ENCODE assay signal across 9 cellular contexts in the genomic region with DNA sequence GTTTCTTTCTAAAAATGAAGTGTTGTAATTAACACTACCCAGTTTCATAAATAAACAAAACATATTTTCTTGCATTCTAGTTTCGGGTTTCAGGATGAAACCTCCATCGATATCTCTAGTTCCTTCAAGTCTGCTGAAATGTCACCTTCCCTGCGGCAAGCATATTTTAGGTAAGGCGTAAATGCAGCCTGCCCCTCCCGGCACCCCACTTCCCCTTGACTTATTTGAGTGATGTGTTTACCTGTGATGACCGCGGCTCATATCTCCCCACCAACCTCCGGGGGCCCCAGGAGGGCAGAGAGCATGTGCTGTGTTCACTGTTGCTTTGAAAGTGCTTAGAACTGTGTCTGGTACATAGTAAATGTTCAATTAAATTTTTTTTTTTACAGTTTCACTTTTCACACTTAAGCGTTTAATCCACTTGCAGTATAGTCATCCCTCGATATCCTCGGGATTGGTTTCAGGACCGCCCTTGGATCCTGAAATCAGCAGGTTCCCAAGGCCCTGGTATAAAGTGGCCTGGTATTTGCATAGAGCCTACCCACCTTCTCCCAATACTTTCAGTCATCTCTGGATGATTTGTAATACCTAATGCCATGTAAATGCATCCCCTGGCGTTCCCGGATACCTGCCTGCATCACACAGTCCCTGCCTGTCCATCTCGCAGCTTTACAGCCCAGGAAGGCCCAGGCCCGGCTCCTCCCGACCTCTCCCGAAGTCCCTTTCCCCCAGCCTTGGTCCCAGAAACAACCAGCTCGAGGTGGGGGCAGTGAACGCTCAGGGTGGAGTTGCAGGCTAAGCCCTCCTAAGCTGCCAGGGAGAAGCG. TPM values are rescaled to one million over a fixed set of nuclear protein-coding genes. Genes with fewer than 3 reads are reported as not detected.
DNase-seq lines count a peak whose midpoint lies in the region; ATAC-seq and TF ChIP-seq lines count a peak whose summit lies in the region.
"Had no signal": no experiment of that assay in that cellular context is flagged by ENCODE, and none has a peak within 500 bp of the region (broad histone marks: within the 10 kb centered on the region; RNA-seq: fewer than 3 reads in every experiment).

No MANE protein-coding gene starts in this region.

- H4K20me1 ChIP-seq in MM.1S (ENCODE audit: insufficient read depth, low read length): no peaks in the 10 kb centered on the region

- peak; percentile 48 for ATAC-seq in HG02588 (IDR thresholded peaks at IDR 0.05; ENCODE audit: unreplicated experiment)
- ATAC-seq in effector memory CD8-positive, alpha-beta T cell (replicated peaks): no peak

- H3K9me2 ChIP-seq in MM.1S (replicated peaks; ENCODE audit: insufficient read depth, low read length): no peaks in the 10 kb centered on the region

- H3K9me3 Mint-ChIP-seq in activated naive CD4-positive, alpha-beta T cell treated with anti-CD3 and anti-CD28 coated beads, Interleukin-2, amount 10 ng/mL, durations not matched to agents 7 days and 5 days: no peaks in the 10 kb centered on the region
- H3K9me3 Mint-ChIP-seq in effector memory CD8-positive, alpha-beta T cell: no peaks in the 10 kb centered on the region

- no peaks in the 10 kb centered on the region for H3K79me2 ChIP-seq in MM.1S (ENCODE audit: low read length)

- H3K4me3 ChIP-seq in MM.1S (ENCODE audit: low read length) (no peak overlapping the region), thymus (ENCODE audit: low read length) (no peak overlapping the region), SJCRH30 (no peak overlapping the region)

- peaks cover 16% of the 10 kb centered on the region for H3K27me3 ChIP-seq in MM.1S (replicated peaks; ENCODE audit: insufficient read depth, low read length)
- H3K27me3 ChIP-seq in thymus (ENCODE audit: control insufficient read depth, insufficient read depth): no peaks in the 10 kb centered on the region
- H3K27me3 ChIP-seq in SJCRH30: peaks cover 5% of the 10 kb centered on the region; the same call in 1 of the 2 replicates

- H3K36me3 ChIP-seq in MM.1S (replicated peaks; ENCODE audit: insufficient read depth, low read length) (no peaks in the 10 kb centered on the region), thymus (ENCODE audit: control insufficient read depth, insufficient read depth) (no peaks in the 10 kb centered on the region), SJCRH30 (no peaks in the 10 kb centered on the region)

- no peak for TF ChIP-seq CTCF in MM.1S (IDR thresholded peaks at IDR 0.05; ENCODE audit: low read length)

- no peak overlapping the region for H3K9ac ChIP-seq in MM.1S (ENCODE audit: low read length)

- H3K4me1 ChIP-seq in MM.1S (ENCODE audit: low read length): 0 out of 2 replicates have a peak, but pooled peaks cover 6% of the 10 kb centered on the region
- H3K4me1 ChIP-seq in thymus (ENCODE audit: control insufficient read depth, insufficient read depth, low read length): peaks cover 11% of the 10 kb centered on the region
- H3K4me1 ChIP-seq in SJCRH30: peaks cover 18% of the 10 kb centered on the region

- peak overlapping the region; percentile 15; the same call in 1 of the 2 replicates for H3K4me2 ChIP-seq in MM.1S (ENCODE audit: low read depth, low read length)

- H2AFZ ChIP-seq in MM.1S (ENCODE audit: low read length): no peak overlapping the region

- 75% methylated on average over 21 of the region's 21 CpGs for WGBS in thymus

- CTCF ChIA-PET in activated naive CD4-positive, alpha-beta T cell treated with anti-CD3 and anti-CD28 coated beads, Interleukin-2, amount 10 ng/mL, durations not matched to agents 7 days and 5 days (lab: Charles Lee): interaction anchor here (1.1 to 1.7 kb wide), 3 partner anchors 10 to 13 kb away, joined by 3 to 5 read pairs (median 3); no protein-coding TSS in a partner anchor

- H3K4me3 Mint-ChIP-seq in activated naive CD4-positive, alpha-beta T cell treated with anti-CD3 and anti-CD28 coated beads, Interleukin-2, amount 10 ng/mL, durations not matched to agents 7 days and 5 days: no peak overlapping the region
- peak overlapping the region in 1 of 2 donors; percentile 38 for H3K4me3 Mint-ChIP-seq in effector memory CD8-positive, alpha-beta T cell

- H3K27me3 Mint-ChIP-seq in activated naive CD4-positive, alpha-beta T cell treated with anti-CD3 and anti-CD28 coated beads, Interleukin-2, amount 10 ng/mL, durations not matched to agents 7 days and 5 days: peaks cover 24% of the 10 kb centered on the region
- peaks cover 0 to 15% of the 10 kb centered on the region in 2 donors for H3K27me3 Mint-ChIP-seq in effector memory CD8-positive, alpha-beta T cell

- H3F3A ChIP-seq in MM.1S (ENCODE audit: insufficient read depth, low read length): 0 out of 2 replicates have a peak, but pooled peaks cover 6% of the 10 kb centered on the region

- no peaks in the 10 kb centered on the region for H3K9me3 ChIP-seq in MM.1S (replicated peaks; ENCODE audit: insufficient read depth, low read length)
- H3K9me3 ChIP-seq in thymus (ENCODE audit: control insufficient read depth): no peaks in the 10 kb centered on the region
- no peaks in the 10 kb centered on the region for H3K9me3 ChIP-seq in SJCRH30 (replicated peaks)

- peaks cover 2% of the 10 kb centered on the region for H3K36me3 Mint-ChIP-seq in activated naive CD4-positive, alpha-beta T cell treated with anti-CD3 and anti-CD28 coated beads, Interleukin-2, amount 10 ng/mL, durations not matched to agents 7 days and 5 days
- peaks cover 19% of the 10 kb centered on the region for H3K36me3 Mint-ChIP-seq in effector memory CD8-positive, alpha-beta T cell (ENCODE audit: insufficient read depth)

- H3K27ac ChIP-seq in MM.1S (ENCODE audit: low read length): peak overlapping the region; percentile 46; the same call in 1 of the 2 replicates
- peak overlapping the region; percentile 12 for H3K27ac ChIP-seq in thymus (ENCODE audit: low read depth)
- H3K27ac ChIP-seq in SJCRH30: no peak overlapping the region

- H3K4me1 Mint-ChIP-seq in activated naive CD4-positive, alpha-beta T cell treated with anti-CD3 and anti-CD28 coated beads, Interleukin-2, amount 10 ng/mL, durations not matched to agents 7 days and 5 days: peaks cover 47% of the 10 kb centered on the region
- H3K4me1 Mint-ChIP-seq in effector memory CD8-positive, alpha-beta T cell (ENCODE audit: low read depth in 2 of 2): peaks cover 20 to 21% of the 10 kb centered on the region in 2 donors

- peak overlapping the region; percentile 70 for H3K27ac Mint-ChIP-seq in activated naive CD4-positive, alpha-beta T cell treated with anti-CD3 and anti-CD28 coated beads, Interleukin-2, amount 10 ng/mL, durations not matched to agents 7 days and 5 days
- H3K27ac Mint-ChIP-seq in effector memory CD8-positive, alpha-beta T cell: no peak overlapping the region

- no peak for DNase-seq in activated naive CD4-positive, alpha-beta T cell treated with anti-CD3 and anti-CD28 coated beads, Interleukin-2, amount 10 ng/mL, durations not matched to agents 7 days and 5 days
- no peak for DNase-seq in activated naive CD4-positive, alpha-beta T cell (lab: John Stamatoyannopoulos, UW)
- DNase-seq in MM.1S: peak; percentile 49
- DNase-seq in effector memory CD8-positive, alpha-beta T cell: no peak
- no peak for DNase-seq in SK-N-DZ (ENCODE audit: low spot score)
- no peak for DNase-seq in SJCRH30
- DNase-seq: NCI-H1417 treated with DMSO at 0.1 percent for 48 hours had no signal

RNA-seq across cellular contexts. Expression of a gene that starts 40.2 kb away (rescaled TPM):
- 28.7 TPM for polyA plus RNA-seq in thymus
- polyA plus RNA-seq in SK-N-DZ (2014; cell fraction: cytosol; rRNA removed): 50.9 and 56.6 TPM in 2 replicates
- polyA plus RNA-seq in SK-N-DZ (2014; cell fraction: nucleus; rRNA removed): 91.3 and 169 TPM in 2 replicates
- 15.6 and 15.7 TPM in 2 replicates for total RNA-seq in SJCRH30 (2014; rRNA removed; shearing (Covaris generic))
